ENCODE assay signal across 18 cellular contexts in the genomic region with DNA sequence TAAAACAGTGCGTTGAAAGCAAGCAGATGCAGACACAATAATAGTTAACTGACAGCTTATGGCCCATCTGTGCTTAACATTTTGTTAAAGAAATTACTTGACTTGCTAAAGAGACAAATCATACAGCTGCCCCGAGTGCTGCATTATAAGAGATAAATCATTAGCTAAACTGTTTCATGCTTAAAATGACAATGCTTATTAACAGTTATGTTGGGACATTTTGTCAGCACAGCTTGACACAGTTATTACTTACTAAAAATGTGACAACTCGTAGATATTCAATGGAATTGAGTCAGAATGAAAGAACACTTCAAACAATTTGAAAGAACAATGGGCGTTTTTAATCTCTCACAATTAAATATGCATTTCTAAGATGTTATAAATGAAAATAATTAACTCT. TPM values are rescaled to one million over a fixed set of nuclear protein-coding genes. Genes with fewer than 3 reads are reported as not detected.
"Had no signal": no experiment of that assay in that cellular context is flagged by ENCODE, and none has a peak within 500 bp of the region (broad histone marks: within the 10 kb centered on the region; RNA-seq: fewer than 3 reads in every experiment).

No MANE protein-coding gene starts in this region.

- H3K36me3 Mint-ChIP-seq: activated CD8-positive, alpha-beta memory T cell treated with anti-CD3 and anti-CD28 coated beads, Interleukin-2, amount 10 ng/mL, durations not matched to agents 7 days and 5 days; activated naive CD4-positive, alpha-beta T cell treated with anti-CD3 and anti-CD28 coated beads, Interleukin-2, amount 50 U/mL, for 24 hours had no signal

- H3K27ac Mint-ChIP-seq: activated CD4-positive, alpha-beta T cell treated with anti-CD3 and anti-CD28 coated beads, Interleukin-2, amount 10 ng/mL, durations not matched to agents 24 days and 14 days; activated CD8-positive, alpha-beta memory T cell treated with anti-CD3 and anti-CD28 coated beads, Interleukin-2, amount 10 ng/mL, durations not matched to agents 7 days and 5 days; activated naive CD4-positive, alpha-beta T cell treated with anti-CD3 and anti-CD28 coated beads, Interleukin-2, amount 50 U/mL, for 24 hours; activated T-cell treated with anti-CD3 and anti-CD28 coated beads, Interleukin-2, amount 50 U/mL, for 24 hours; activated T-helper 1 cell treated with anti-CD3 and anti-CD28 coated beads, Interleukin-12 subunit alpha, Interleukin-12 subunit beta, Interleukin-2, Interleukin-4 antibody, amounts not matched to agents 30 ng/mL and 10 ng/mL and 1 ng/mL, durations not matched to agents 14 hours and 24 hours and 36 hours; T-helper 1 cell treated with Interleukin-12 subunit alpha and Interleukin-12 subunit beta and Interleukin-4 antibody, amounts not matched to agents 30 μg/mL and 1 μg/mL, for 36 hours had no signal

- DNase-seq: activated CD4-positive, alpha-beta T cell treated with anti-CD3 and anti-CD28 coated beads for 1 hour; activated CD4-positive, alpha-beta T cell treated with anti-CD3 and anti-CD28 coated beads, Interleukin-2, amount 10 ng/mL, durations not matched to agents 24 days and 14 days; activated CD4-positive, alpha-beta T cell treated with anti-CD3 and anti-CD28 coated beads, Interleukin-2, amount 50 U/mL, for 48 hours; activated CD8-positive, alpha-beta memory T cell treated with anti-CD3 and anti-CD28 coated beads, Interleukin-2, amount 10 ng/mL, durations not matched to agents 7 days and 5 days; activated effector memory CD4-positive, alpha-beta T cell treated with Interleukin-2 at 50 U/mL for 16 hours; activated naive CD4-positive, alpha-beta T cell; activated T-cell treated with anti-CD3 and anti-CD28 coated beads, Interleukin-2, amount 50 U/mL, for 24 hours; aorta; KG1; NCI-H1048; NCI-H446; PC-9; SHP77 treated with DMSO at 0.1 percent for 48 hours had no signal

- ATAC-seq: activated CD8-positive, alpha-beta memory T cell treated with anti-CD3 and anti-CD28 coated beads, Interleukin-2, amount 10 ng/mL, durations not matched to agents 7 days and 5 days had no signal

- H3K27ac ChIP-seq: PC-9 had no signal

- H3K9me3 Mint-ChIP-seq: activated CD4-positive, alpha-beta T cell treated with anti-CD3 and anti-CD28 coated beads, Interleukin-2, amount 10 ng/mL, durations not matched to agents 24 days and 14 days; activated T-cell treated with anti-CD3 and anti-CD28 coated beads, Interleukin-2, amount 50 U/mL, for 24 hours; activated T-helper 1 cell treated with anti-CD3 and anti-CD28 coated beads, Interleukin-12 subunit alpha, Interleukin-12 subunit beta, Interleukin-2, Interleukin-4 antibody, amounts not matched to agents 30 ng/mL and 10 ng/mL and 1 ng/mL, durations not matched to agents 14 hours and 24 hours and 36 hours; T-helper 1 cell treated with Interleukin-12 subunit alpha and Interleukin-12 subunit beta and Interleukin-4 antibody, amounts not matched to agents 30 μg/mL and 1 μg/mL, for 36 hours had no signal

- H3K4me3 Mint-ChIP-seq: activated CD4-positive, alpha-beta T cell treated with anti-CD3 and anti-CD28 coated beads, Interleukin-2, amount 10 ng/mL, durations not matched to agents 24 days and 14 days; activated CD8-positive, alpha-beta memory T cell treated with anti-CD3 and anti-CD28 coated beads, Interleukin-2, amount 10 ng/mL, durations not matched to agents 7 days and 5 days; activated naive CD4-positive, alpha-beta T cell treated with anti-CD3 and anti-CD28 coated beads, Interleukin-2, amount 50 U/mL, for 24 hours; activated T-cell treated with anti-CD3 and anti-CD28 coated beads, Interleukin-2, amount 50 U/mL, for 24 hours; activated T-helper 1 cell treated with anti-CD3 and anti-CD28 coated beads, Interleukin-12 subunit alpha, Interleukin-12 subunit beta, Interleukin-2, Interleukin-4 antibody, amounts not matched to agents 30 ng/mL and 10 ng/mL and 1 ng/mL, durations not matched to agents 14 hours and 24 hours and 36 hours; central memory CD8-positive, alpha-beta T cell; T-helper 1 cell treated with Interleukin-12 subunit alpha and Interleukin-12 subunit beta and Interleukin-4 antibody, amounts not matched to agents 30 μg/mL and 1 μg/mL, for 36 hours had no signal

- H3K4me1 Mint-ChIP-seq: activated CD4-positive, alpha-beta T cell treated with anti-CD3 and anti-CD28 coated beads, Interleukin-2, amount 10 ng/mL, durations not matched to agents 24 days and 14 days; activated CD8-positive, alpha-beta memory T cell treated with anti-CD3 and anti-CD28 coated beads, Interleukin-2, amount 10 ng/mL, durations not matched to agents 7 days and 5 days; activated naive CD4-positive, alpha-beta T cell treated with anti-CD3 and anti-CD28 coated beads, Interleukin-2, amount 50 U/mL, for 24 hours; central memory CD8-positive, alpha-beta T cell had no signal

- H2AFZ ChIP-seq: PC-9 had no signal

- H3K4me3 ChIP-seq: PC-9 had no signal

- H3K4me2 ChIP-seq: PC-9 had no signal

RNA-seq across cellular contexts. Expression of a gene that starts 57.3 kb away (rescaled TPM):
- total RNA-seq: activated CD4-positive, alpha-beta T cell treated with anti-CD3 and anti-CD28 coated beads, Interleukin-2, amount 10 ng/mL, durations not matched to agents 24 days and 14 days; activated CD8-positive, alpha-beta memory T cell treated with anti-CD3 and anti-CD28 coated beads, Interleukin-2, amount 10 ng/mL, durations not matched to agents 7 days and 5 days; activated T-helper 1 cell treated with anti-CD3 and anti-CD28 coated beads, Interleukin-12 subunit alpha, Interleukin-12 subunit beta, Interleukin-2, Interleukin-4 antibody, amounts not matched to agents 30 ng/mL and 10 ng/mL and 1 ng/mL, durations not matched to agents 14 hours and 24 hours and 36 hours; bronchial epithelial cell; PC-9 had no signal
- polyA plus RNA-seq: aorta had no signal
